ENCODE assay signal across 16 cellular contexts in genomic region chr11:134289167-134289566, GRCh38. TPM values are rescaled to one million over a fixed set of nuclear protein-coding genes. Genes with fewer than 3 reads are reported as not detected.
A peak's percentile ranks its signal among the peaks of the same experiment; 100 is the strongest.
DNase-seq lines count a peak whose midpoint lies in the region; ATAC-seq and TF ChIP-seq lines count a peak whose summit lies in the region.
"Had no signal": no experiment of that assay in that cellular context is flagged by ENCODE, and none has a peak within 500 bp of the region (broad histone marks: within the 10 kb centered on the region; RNA-seq: fewer than 3 reads in every experiment).

No MANE protein-coding gene starts in this region.

- no peak overlapping the region for H3K9ac ChIP-seq in H9 (ENCODE audit: extremely low read depth, insufficient read length, low read length)
- no peak overlapping the region for H3K9ac ChIP-seq in MM.1S (ENCODE audit: low read length)
- H3K9ac ChIP-seq: BLaER1 had no signal

- H3K18ac ChIP-seq in H9 (ENCODE audit: insufficient read length, low read depth, low read length), result no peak overlapping the region

- no peaks in the 10 kb centered on the region for H3K23me2 ChIP-seq in H9 (ENCODE audit: insufficient read length, low read depth, low read length, poor library complexity, severe bottlenecking)

- H3K4me1 ChIP-seq in H9 (ENCODE audit: insufficient read depth, low read length), result no peaks in the 10 kb centered on the region
- no peaks in the 10 kb centered on the region for H3K4me1 ChIP-seq in MM.1S (ENCODE audit: low read length)
- H3K4me1 ChIP-seq: Caco-2 had no signal

- H3K4ac ChIP-seq in H9 (ENCODE audit: low read depth, low read length), result no peak overlapping the region

- no peak overlapping the region for H3K4me2 ChIP-seq in H9 (ENCODE audit: insufficient read depth, insufficient read length, low read length)
- no peak overlapping the region for H3K4me2 ChIP-seq in MM.1S (ENCODE audit: low read depth, low read length)
- H3K4me2 ChIP-seq: BLaER1 had no signal

- H2BK12ac ChIP-seq in H9 (ENCODE audit: insufficient read length, low read depth, low read length), result no peak overlapping the region

- no peaks in the 10 kb centered on the region for H4K20me1 ChIP-seq in H9 (ENCODE audit: control insufficient read depth, insufficient read depth, insufficient read length)
- H4K20me1 ChIP-seq in MM.1S (ENCODE audit: insufficient read depth, low read length), result no peaks in the 10 kb centered on the region
- H4K20me1 ChIP-seq: BLaER1 had no signal

- no peaks in the 10 kb centered on the region for H3K4me1 Mint-ChIP-seq in activated CD4-positive, alpha-beta T cell treated with anti-CD3 and anti-CD28 coated beads, Interleukin-2, amount 10 ng/mL, durations not matched to agents 24 days and 14 days
- H3K4me1 Mint-ChIP-seq in H9, result peaks cover 12 to 14% of the 10 kb centered on the region in 2 experiments
- peaks cover 20% of the 10 kb centered on the region for H3K4me1 Mint-ChIP-seq in WTC11
- H3K4me1 Mint-ChIP-seq in endothelial cell (ENCODE audit: unreplicated experiment), result peaks cover 6% of the 10 kb centered on the region
- H3K4me1 Mint-ChIP-seq: CD8-positive, alpha-beta memory T cell had no signal

- no CpG with 5 or more reads among the region's 4 CpGs for WGBS in H9 (ENCODE audit: extremely low coverage, insufficient read length, low lambda C conversion rate)

- no peak overlapping the region for H3K23ac ChIP-seq in H9 (ENCODE audit: insufficient read length, low read depth, low read length)

- no peak overlapping the region for H2BK5ac ChIP-seq in H9 (ENCODE audit: insufficient read length, low read length)

- no peak overlapping the region for H3K14ac ChIP-seq in H9 (ENCODE audit: insufficient read depth, low read length)

- CTCF ChIA-PET in WTC11 (lab: Charles Lee), result interaction anchor here (0.7 to 1.0 kb wide), 2 partner anchors 27 to 35 kb away, joined by 3 read pairs; no protein-coding TSS in a partner anchor

- no peaks in the 10 kb centered on the region for H3K9me2 ChIP-seq in MM.1S (replicated peaks; ENCODE audit: insufficient read depth, low read length)

- H3K79me2 ChIP-seq in H9 (ENCODE audit: insufficient read depth, low read length) (no peaks in the 10 kb centered on the region), MM.1S (ENCODE audit: low read length) (no peaks in the 10 kb centered on the region)

- H3K9me3 ChIP-seq in H9 (ENCODE audit: control insufficient read depth, low read depth, low read length) (no peaks in the 10 kb centered on the region), MM.1S (replicated peaks; ENCODE audit: insufficient read depth, low read length) (no peaks in the 10 kb centered on the region)
- H3K9me3 ChIP-seq: BLaER1, Caco-2 had no signal

- no peak for TF ChIP-seq CTCF in H9 (conservative IDR thresholded peaks at IDR 0.05)
- TF ChIP-seq CTCF in WTC11 (IDR thresholded peaks at IDR 0.05), result no peak
- no peak for TF ChIP-seq CTCF in endothelial cell (IDR thresholded peaks at IDR 0.05; ENCODE audit: unreplicated experiment)
- no peak for TF ChIP-seq CTCF in MM.1S (IDR thresholded peaks at IDR 0.05; ENCODE audit: low read length)

- no peaks in the 10 kb centered on the region for H3K36me3 ChIP-seq in MM.1S (replicated peaks; ENCODE audit: insufficient read depth, low read length)
- H3K36me3 ChIP-seq: BLaER1 had no signal

- no peak overlapping the region for H2AFZ ChIP-seq in H9 (ENCODE audit: low read length)
- no peak overlapping the region for H2AFZ ChIP-seq in MM.1S (ENCODE audit: low read length)

- H3K27ac Mint-ChIP-seq in activated CD4-positive, alpha-beta T cell treated with anti-CD3 and anti-CD28 coated beads, Interleukin-2, amount 10 ng/mL, durations not matched to agents 24 days and 14 days, result no peak overlapping the region
- H3K27ac Mint-ChIP-seq in H9, result peak overlapping the region in 2 of 3 experiments; percentile 6 to 15; a peak in 2 of 7 replicates
- H3K27ac Mint-ChIP-seq in WTC11, result peak overlapping the region; percentile 89
- H3K27ac Mint-ChIP-seq in endothelial cell (ENCODE audit: unreplicated experiment), result peak overlapping the region; percentile 15
- H3K27ac Mint-ChIP-seq: CD8-positive, alpha-beta memory T cell had no signal

- H4K5ac ChIP-seq in H9 (ENCODE audit: insufficient read length, low read depth, low read length), result no peak overlapping the region

- no peak overlapping the region for H2BK20ac ChIP-seq in H9 (ENCODE audit: low read depth, low read length, poor library complexity, severe bottlenecking)

- peaks cover 10% of the 10 kb centered on the region for H3K36me3 Mint-ChIP-seq in activated CD4-positive, alpha-beta T cell treated with anti-CD3 and anti-CD28 coated beads, Interleukin-2, amount 10 ng/mL, durations not matched to agents 24 days and 14 days (ENCODE audit: low read depth)
- peaks cover 14 to 42% (median 30%) of the 10 kb centered on the region in 3 experiments for H3K36me3 Mint-ChIP-seq in H9 (ENCODE audit: insufficient read depth in 1 of 3, low read depth in 3 of 3)
- H3K36me3 Mint-ChIP-seq in WTC11, result peaks cover 64% of the 10 kb centered on the region
- peaks cover 6% of the 10 kb centered on the region for H3K36me3 Mint-ChIP-seq in endothelial cell (ENCODE audit: low read depth, unreplicated experiment)
- H3K36me3 Mint-ChIP-seq: CD8-positive, alpha-beta memory T cell had no signal

- no peaks in the 10 kb centered on the region for H3K27me3 ChIP-seq in H9 (ENCODE audit: insufficient read depth, low read length)
- no peaks in the 10 kb centered on the region for H3K27me3 ChIP-seq in MM.1S (replicated peaks; ENCODE audit: insufficient read depth, low read length)
- H3K27me3 ChIP-seq: BLaER1 had no signal

- no peaks in the 10 kb centered on the region for H3K27me3 Mint-ChIP-seq in activated CD4-positive, alpha-beta T cell treated with anti-CD3 and anti-CD28 coated beads, Interleukin-2, amount 10 ng/mL, durations not matched to agents 24 days and 14 days
- H3K27me3 Mint-ChIP-seq in H9 (ENCODE audit: low read depth) (no peaks in the 10 kb centered on the region), WTC11 (ENCODE audit: low read depth) (no peaks in the 10 kb centered on the region), endothelial cell (ENCODE audit: unreplicated experiment) (no peaks in the 10 kb centered on the region)

- no peaks in the 10 kb centered on the region for H3K9me3 Mint-ChIP-seq in activated CD4-positive, alpha-beta T cell treated with anti-CD3 and anti-CD28 coated beads, Interleukin-2, amount 10 ng/mL, durations not matched to agents 24 days and 14 days
- H3K9me3 Mint-ChIP-seq in H9 (no peaks in the 10 kb centered on the region; a peak in 1 of 5 replicates), WTC11 (no peaks in the 10 kb centered on the region), endothelial cell (ENCODE audit: unreplicated experiment) (no peaks in the 10 kb centered on the region)
- H3K9me3 Mint-ChIP-seq: CD8-positive, alpha-beta memory T cell had no signal

- no peaks in the 10 kb centered on the region for H3K79me1 ChIP-seq in H9 (ENCODE audit: insufficient read depth, low read depth, low read length, poor library complexity, severe bottlenecking)

- no peak overlapping the region for H3K4me3 Mint-ChIP-seq in activated CD4-positive, alpha-beta T cell treated with anti-CD3 and anti-CD28 coated beads, Interleukin-2, amount 10 ng/mL, durations not matched to agents 24 days and 14 days
- H3K4me3 Mint-ChIP-seq in H9 (no peak overlapping the region; a peak in 1 of 5 replicates), WTC11 (no peak overlapping the region), endothelial cell (ENCODE audit: unreplicated experiment) (no peak overlapping the region)
- H3K4me3 Mint-ChIP-seq: CD8-positive, alpha-beta memory T cell had no signal

- POLR2A ChIA-PET in WTC11 (lab: Charles Lee), result no interaction called here

- no peak overlapping the region for H2BK15ac ChIP-seq in H9 (ENCODE audit: low read depth, low read length)

- H3K4me3 ChIP-seq in MM.1S (ENCODE audit: low read length), result no peak overlapping the region
- H3K4me3 ChIP-seq: BLaER1 had no signal

- H2AK5ac ChIP-seq in H9 (ENCODE audit: insufficient read length, low read length), result no peak overlapping the region

- ATAC-seq in WTC11, result no peak
- ATAC-seq in GM21619 (IDR thresholded peaks at IDR 0.05; ENCODE audit: unreplicated experiment), result no peak
- ATAC-seq in HG02763 (IDR thresholded peaks at IDR 0.05; ENCODE audit: unreplicated experiment), result no peak

- no peak overlapping the region for H3T11ph ChIP-seq in H9 (ENCODE audit: low read length)

- intact Hi-C loops in activated CD4-positive, alpha-beta T cell treated with anti-CD3 and anti-CD28 coated beads, Interleukin-2, amount 10 ng/mL, durations not matched to agents 24 days and 14 days (cut with micrococcal nuclease), result no loop called here

- H4K8ac ChIP-seq in H9 (replicated peaks; ENCODE audit: insufficient read length, low read depth, low read length), result no peak overlapping the region

- H3K27ac ChIP-seq in H9 (ENCODE audit: insufficient read length, low read depth, low read length) (no peak overlapping the region), MM.1S (ENCODE audit: low read length) (no peak overlapping the region)
- H3K27ac ChIP-seq: BLaER1, HL-60 had no signal

- peak; percentile 37 for DNase-seq in activated CD4-positive, alpha-beta T cell treated with anti-CD3 and anti-CD28 coated beads, Interleukin-2, amount 10 ng/mL, durations not matched to agents 24 days and 14 days
- DNase-seq in activated CD4-positive, alpha-beta T cell treated with anti-CD3 and anti-CD28 coated beads for 48 hours, result no peak
- no peak for DNase-seq in H9
- no peak for DNase-seq in WTC11 (ENCODE audit: low spot score)
- no peak for DNase-seq in endothelial cell (ENCODE audit: low spot score)
- no peak for DNase-seq in MM.1S
- DNase-seq: 8988T; AML-193; Caco-2; CD8-positive, alpha-beta memory T cell; DND-41; GF-D8 had no signal

- no peaks in the 10 kb centered on the region for H3F3A ChIP-seq in MM.1S (ENCODE audit: insufficient read depth, low read length)

- no peak overlapping the region for H2BK120ac ChIP-seq in H9 (ENCODE audit: low read depth, low read length, poor library complexity, severe bottlenecking)

- no peak overlapping the region for H3K56ac ChIP-seq in H9 (ENCODE audit: insufficient read length, low read depth, low read length)

- no peak overlapping the region for H4K91ac ChIP-seq in H9 (ENCODE audit: insufficient read length, low read depth, low read length)

RNA-seq across cellular contexts. Expression of gene GLB1L3, which starts 13.0 kb away (rescaled TPM):
- total RNA-seq in activated CD4-positive, alpha-beta T cell treated with anti-CD3 and anti-CD28 coated beads, Interleukin-2, amount 10 ng/mL, durations not matched to agents 24 days and 14 days, result 16.5 and 17.0 TPM in 2 replicates
- total RNA-seq in H9 (2021) (11.2 and 11.7 TPM in 2 replicates), WTC11 (2021) (34.6 to 50.2 TPM (median 35.9 TPM) in 3 replicates), endothelial cell (ENCODE audit: unreplicated experiment) (16.5 TPM)
- total RNA-seq: Caco-2 had no signal

RNA-seq across cellular contexts. Expression of gene ACAD8, which starts 35.8 kb away (rescaled TPM):
- 26.0 and 26.7 TPM in 2 replicates for total RNA-seq in activated CD4-positive, alpha-beta T cell treated with anti-CD3 and anti-CD28 coated beads, Interleukin-2, amount 10 ng/mL, durations not matched to agents 24 days and 14 days
- total RNA-seq in H9 (2021) (43.3 and 46.8 TPM in 2 replicates), WTC11 (2021) (49.4 to 55.2 TPM (median 51.9 TPM) in 3 replicates), endothelial cell (ENCODE audit: unreplicated experiment) (33.5 TPM)

RNA-seq across cellular contexts. Expression of gene THYN1, which starts 36.0 kb away (rescaled TPM):
- 61.6 and 69.1 TPM in 2 replicates for total RNA-seq in activated CD4-positive, alpha-beta T cell treated with anti-CD3 and anti-CD28 coated beads, Interleukin-2, amount 10 ng/mL, durations not matched to agents 24 days and 14 days
- total RNA-seq in H9 (2021), result 97.0 and 101 TPM in 2 replicates
- total RNA-seq in WTC11 (2021), result 80.2 to 83.8 TPM (median 82.0 TPM) in 3 replicates
- 42.5 TPM for total RNA-seq in endothelial cell (ENCODE audit: unreplicated experiment)

RNA-seq across cellular contexts. Expression of gene GLB1L2, which starts 42.6 kb away (rescaled TPM):
- 10.2 and 11.2 TPM in 2 replicates for total RNA-seq in activated CD4-positive, alpha-beta T cell treated with anti-CD3 and anti-CD28 coated beads, Interleukin-2, amount 10 ng/mL, durations not matched to agents 24 days and 14 days
- total RNA-seq in H9 (2021) (2.0 and 2.4 TPM in 2 replicates), WTC11 (2021) (4.6 to 6.0 TPM (median 5.1 TPM) in 3 replicates), endothelial cell (ENCODE audit: unreplicated experiment) (5.0 TPM)
